In the genomic region with DNA sequence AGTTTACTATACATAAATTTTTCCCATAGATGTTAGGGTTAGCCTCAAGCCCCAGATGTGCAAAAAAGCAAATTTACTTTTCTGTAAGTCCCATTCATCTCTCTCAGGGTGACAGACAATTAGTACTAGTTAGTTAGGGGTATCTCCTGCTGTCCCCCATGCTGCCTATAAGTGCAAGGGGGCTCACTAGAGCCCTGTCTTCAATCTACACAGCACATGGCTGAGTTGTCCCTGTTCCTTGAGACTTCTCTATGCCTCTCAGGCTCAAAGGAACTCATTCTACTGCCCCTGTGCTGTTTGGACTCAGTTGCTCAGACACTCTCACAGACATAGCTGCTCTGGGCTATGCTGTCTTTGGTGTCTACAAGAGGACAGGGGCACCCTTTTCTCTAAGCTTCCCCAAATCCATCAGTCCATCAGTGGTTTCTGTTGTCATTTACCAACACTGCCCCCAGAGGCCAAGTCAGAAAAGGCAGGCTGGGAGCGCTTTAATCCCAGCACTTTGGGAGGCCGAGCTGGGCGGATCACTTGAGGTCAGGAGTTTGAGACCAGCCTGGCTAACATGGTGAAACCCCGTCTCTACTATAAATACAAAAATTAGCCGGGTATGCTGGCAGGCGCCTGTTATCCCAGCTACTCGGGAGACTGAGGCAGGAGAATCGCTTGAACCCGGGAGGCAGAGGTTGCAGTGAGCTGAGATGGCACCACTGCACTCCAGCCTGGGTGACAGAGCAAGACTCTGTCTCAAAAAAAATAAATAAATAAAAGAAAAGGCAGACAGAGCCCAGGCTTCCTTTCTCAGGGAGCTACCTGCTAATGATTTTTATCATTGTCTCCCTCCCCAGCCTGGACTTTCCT, we compare ENCODE assay signal across 8 cellular contexts. TPM values are rescaled to one million over a fixed set of nuclear protein-coding genes. Genes with fewer than 3 reads are reported as not detected.
A peak's percentile ranks its signal among the peaks of the same experiment; 100 is the strongest.
DNase-seq lines count a peak whose midpoint lies in the region; ATAC-seq and TF ChIP-seq lines count a peak whose summit lies in the region.

No MANE protein-coding gene starts in this region.

- H4K20me1 ChIP-seq in GM23248 (ENCODE audit: insufficient read depth), result no peaks in the 10 kb centered on the region

- in situ Hi-C loops in GM23248 (cut with MboI), result no loop called here

- peak; percentile 57 to 70 for DNase-seq in Caco-2
- peak; percentile 45 for DNase-seq in GM23248
- DNase-seq in NCI-H69 (lab: John Stamatoyannopoulos, UW), result peak; percentile 69
- DNase-seq in activated T-cell treated with anti-CD3 and anti-CD28 coated beads, Interleukin-2, amount 50 U/mL, for 24 hours, result peak; percentile 56
- DNase-seq in head of caudate nucleus, result peak in 30 of 42 donors; percentile 9 to 69 (median 26)
- no peak for DNase-seq in spleen
- no peak for DNase-seq in DMS153 treated with DMSO at 0.1 percent for 48 hours (lab: John Stamatoyannopoulos, UW; ENCODE audit: unreplicated experiment)

- no peaks in the 10 kb centered on the region for H3K36me3 Mint-ChIP-seq in Caco-2 (ENCODE audit: insufficient read depth, unreplicated experiment)
- no peaks in the 10 kb centered on the region for H3K36me3 Mint-ChIP-seq in activated T-cell treated with anti-CD3 and anti-CD28 coated beads, Interleukin-2, amount 50 U/mL, for 24 hours (ENCODE audit: low read depth)

- no peaks in the 10 kb centered on the region for H3K9me2 ChIP-seq in GM23248 (ENCODE audit: insufficient read depth)

- ATAC-seq in HG03045 (IDR thresholded peaks at IDR 0.05; ENCODE audit: unreplicated experiment), result no peak

- intact Hi-C loops in Caco-2 (cut with micrococcal nuclease; ENCODE audit: unreplicated experiment), result loop anchor here (1.0 kb wide), 1 partner anchor 126 kb away; no protein-coding TSS in a partner anchor
- intact Hi-C loops in head of caudate nucleus (cut with DNase I), result no loop called here
- intact Hi-C loops in spleen (cut with DNase I; ENCODE audit: low total_unique reads), result no loop called here

- 66% methylated on average over 9 of the region's 9 CpGs for WGBS in GM23248 (ENCODE audit: low coverage in 1 of 2, low lambda C conversion rate in 2 of 2, missing lambda C conversion rate in 2 of 2), 2 experiments
- WGBS in spleen, 5 donors, result 64 to 76% (median 69%) methylated on average over 9 of the region's 9 CpGs

- no peaks in the 10 kb centered on the region for H3F3A ChIP-seq in GM23248 (ENCODE audit: insufficient read depth)

- H3K9me3 ChIP-seq in Caco-2, result no peaks in the 10 kb centered on the region
- no peaks in the 10 kb centered on the region for H3K9me3 ChIP-seq in GM23248 (ENCODE audit: low read depth)
- no peaks in the 10 kb centered on the region for H3K9me3 ChIP-seq in spleen

- no TSS peak for BruUV-seq in Caco-2 (replicated peaks; lab: Mats Ljungman, UMichigan)

- H3K9ac ChIP-seq in GM23248, result no peak overlapping the region

- H2AFZ ChIP-seq in GM23248, result no peak overlapping the region

- H3K4me1 ChIP-seq in Caco-2, result no peaks in the 10 kb centered on the region
- H3K4me1 ChIP-seq in GM23248 (ENCODE audit: insufficient read depth), result no peaks in the 10 kb centered on the region
- no peaks in the 10 kb centered on the region for H3K4me1 ChIP-seq in spleen

- no peaks in the 10 kb centered on the region for H3K79me2 ChIP-seq in GM23248 (ENCODE audit: insufficient read depth)

- no peak overlapping the region for H3K4me3 Mint-ChIP-seq in Caco-2 (ENCODE audit: unreplicated experiment)
- H3K4me3 Mint-ChIP-seq in activated T-cell treated with anti-CD3 and anti-CD28 coated beads, Interleukin-2, amount 50 U/mL, for 24 hours, result no peak overlapping the region

- POLR2A ChIA-PET in Caco-2 (lab: Charles Lee), result no interaction called here

- H3K27ac ChIP-seq in GM23248, result no peak overlapping the region
- H3K27ac ChIP-seq in spleen, result no peak overlapping the region

- no peak overlapping the region for H3K27ac Mint-ChIP-seq in Caco-2 (ENCODE audit: unreplicated experiment)
- H3K27ac Mint-ChIP-seq in activated T-cell treated with anti-CD3 and anti-CD28 coated beads, Interleukin-2, amount 50 U/mL, for 24 hours, result no peak overlapping the region

- peaks cover 2% of the 10 kb centered on the region for H3K27me3 Mint-ChIP-seq in Caco-2 (ENCODE audit: insufficient read depth, unreplicated experiment)
- peaks cover 26% of the 10 kb centered on the region for H3K27me3 Mint-ChIP-seq in activated T-cell treated with anti-CD3 and anti-CD28 coated beads, Interleukin-2, amount 50 U/mL, for 24 hours

- H3K4me2 ChIP-seq in GM23248 (ENCODE audit: unreplicated experiment), result no peak overlapping the region

- no peaks in the 10 kb centered on the region for H3K36me3 ChIP-seq in Caco-2 (ENCODE audit: control insufficient read depth, insufficient read depth, low read length)
- H3K36me3 ChIP-seq in GM23248 (ENCODE audit: low read depth), result no peaks in the 10 kb centered on the region
- no peaks in the 10 kb centered on the region for H3K36me3 ChIP-seq in spleen

- no peaks in the 10 kb centered on the region for H3K4me1 Mint-ChIP-seq in Caco-2 (ENCODE audit: low read depth, unreplicated experiment)
- H3K4me1 Mint-ChIP-seq in activated T-cell treated with anti-CD3 and anti-CD28 coated beads, Interleukin-2, amount 50 U/mL, for 24 hours (ENCODE audit: low read depth), result no peaks in the 10 kb centered on the region

- CTCF ChIA-PET in Caco-2 (lab: Charles Lee), result interaction anchor here (0.7 to 1.3 kb wide), 7 partner anchors 26 to 141 kb away, joined by 3 to 4 read pairs (median 3); no protein-coding TSS in a partner anchor

- TF ChIP-seq CTCF in Caco-2 (IDR thresholded peaks at IDR 0.05; ENCODE audit: insufficient read depth in 1 of 2, low read depth in 1 of 2, low read length in 1 of 2, severe bottlenecking in 1 of 2, unreplicated experiment in 1 of 2), result peak; percentile 49 to 57
- TF ChIP-seq CTCF in spleen (IDR thresholded peaks at IDR 0.05 in 8 of 11, conservative IDR thresholded peaks at IDR 0.05 in 3 of 11), result peak in 9 of 11 experiments; percentile 20 to 68 (median 62)

- H3K9me3 Mint-ChIP-seq in Caco-2 (ENCODE audit: unreplicated experiment), result no peaks in the 10 kb centered on the region
- no peaks in the 10 kb centered on the region for H3K9me3 Mint-ChIP-seq in activated T-cell treated with anti-CD3 and anti-CD28 coated beads, Interleukin-2, amount 50 U/mL, for 24 hours

- H3K4me3 ChIP-seq in Caco-2 (ENCODE audit: low read depth, low read length) (no peak overlapping the region), GM23248 (no peak overlapping the region), spleen (no peak overlapping the region)

- TF ChIP-seq POLR2A in spleen (IDR thresholded peaks at IDR 0.05), result no peak

- no peaks in the 10 kb centered on the region for H3K27me3 ChIP-seq in Caco-2 (replicated peaks; ENCODE audit: control insufficient read depth, insufficient read depth, low read length)
- no peaks in the 10 kb centered on the region; the same call in 1 of the 2 replicates for H3K27me3 ChIP-seq in GM23248 (replicated peaks; ENCODE audit: insufficient read depth)
- peaks cover 0 to 17% (median 0%) of the 10 kb centered on the region in 7 donors for H3K27me3 ChIP-seq in spleen (replicated peaks in 1 of 7)

RNA-seq across cellular contexts. Expression of a gene that starts 31.4 kb away (rescaled TPM):
- 39.1 and 40.2 TPM in 2 replicates for total RNA-seq in Caco-2 (2022)
- under 0.01 TPM in 1 of 2 replicates, not detected in the other for total RNA-seq in GM23248 (2014; rRNA removed; shearing (Covaris generic))
- polyA plus RNA-seq in GM23248 (2016; fragmentation: Nextera tagmentation; extraction: Ambion mirVana), result not detected in 2 replicates
- 1 to 10 TPM in 1 of 7 donors, under 1 TPM in 6; 0.46 to 1.4 (median 0.60) TPM for total RNA-seq in spleen
- under 1 TPM; 0.02 to 0.24 (median 0.03) TPM for polyA plus RNA-seq in spleen

Comparison
In these comparisons a context has a peak if more than half of its experiments do, and no peak if none do; other contexts are left out.
1. DNase-seq: peak in Caco-2 (2 of 2), GM23248 (single experiment), NCI-H69 (single experiment), activated T-cell treated with anti-CD3 and anti-CD28 coated beads, Interleukin-2, amount 50 U/mL, for 24 hours (single experiment) and head of caudate nucleus (30 of 42); none in spleen (single experiment) and DMS153 treated with DMSO at 0.1 percent for 48 hours (single experiment).
2. RNA of a gene that starts 31.4 kb away (total RNA-seq): 39.1 to 40.2 TPM in Caco-2; 0.46 to 1.4 TPM in spleen and under 0.01 TPM in GM23248; every median in the first group is over 10 times any median in the second.